7 cellular contexts compared by ENCODE assay signal in the genomic region with DNA sequence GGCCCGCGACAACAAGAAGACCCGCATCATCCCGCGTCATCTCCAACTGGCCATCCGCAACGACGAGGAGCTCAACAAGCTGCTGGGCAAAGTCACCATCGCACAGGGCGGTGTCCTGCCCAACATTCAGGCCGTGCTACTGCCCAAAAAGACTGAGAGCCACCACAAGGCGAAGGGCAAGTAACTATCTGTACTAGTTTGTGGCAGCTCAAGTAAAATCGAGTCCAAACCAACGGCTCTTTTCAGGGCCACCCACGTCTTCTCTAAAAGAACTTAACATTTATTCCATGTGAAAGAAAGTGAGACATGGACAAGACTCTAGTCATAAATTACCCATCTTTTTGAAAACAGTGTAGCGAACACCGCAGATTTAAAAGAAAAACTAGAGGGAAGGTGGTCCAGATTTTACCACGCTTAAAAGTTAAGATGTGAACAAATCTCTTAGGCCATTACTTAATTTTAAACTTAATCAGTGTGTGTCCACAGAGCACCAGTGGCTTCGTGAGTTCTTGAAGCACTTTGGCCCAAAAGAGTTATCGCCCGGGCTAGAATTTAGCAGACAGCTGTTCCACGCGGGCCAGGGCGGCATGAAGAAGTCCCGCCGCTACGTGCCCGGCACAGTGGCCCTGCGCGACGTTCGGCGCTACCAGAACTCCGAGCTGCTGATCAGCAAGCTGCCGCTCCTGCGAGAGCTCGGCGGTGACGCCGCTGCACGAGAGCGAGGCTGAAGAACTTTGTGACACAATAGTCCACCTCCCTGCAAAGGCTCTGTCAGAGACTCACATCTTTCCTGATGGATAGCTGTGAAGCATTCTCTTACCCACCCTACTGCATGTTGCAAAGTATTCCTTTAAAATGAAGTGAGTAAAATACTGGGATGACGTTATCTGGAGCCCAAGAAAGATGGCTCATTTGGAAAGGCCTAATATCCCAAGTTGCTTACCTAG.
DNase-seq lines count a peak whose midpoint lies in the region; ATAC-seq lines count a peak whose summit lies in the region.

No MANE protein-coding gene starts in this region.

- peak overlapping the region; percentile 85 for H3K4me3 ChIP-seq in rectal smooth muscle tissue (ENCODE audit: low read length)

- ATAC-seq in GM18498 (IDR thresholded peaks at IDR 0.05; ENCODE audit: unreplicated experiment) = peak; percentile 33
- peak; percentile 26 for ATAC-seq in Right ventricle myocardium superior (ENCODE audit: poor library complexity)
- ATAC-seq in HG02981 (IDR thresholded peaks at IDR 0.05; ENCODE audit: unreplicated experiment) = no peak

- peak in 69 of 76 experiments; percentile 58 to 94 (median 81) for DNase-seq in HUDEP-2 (lab: John Stamatoyannopoulos, UW; ENCODE audit: unreplicated experiment in 76 of 76)
- DNase-seq in SHP77 treated with DMSO at 0.1 percent for 48 hours (lab: John Stamatoyannopoulos, UW) = peak; percentile 51
- DNase-seq in activated gamma-delta T cell treated with anti-CD3 and anti-CD28 coated beads, Interleukin-2, amount 50 U/mL, for 16 hours (ENCODE audit: low read depth) = peak; percentile 49
- peak; percentile 77 for DNase-seq in Right ventricle myocardium superior

- H3K4me1 ChIP-seq in rectal smooth muscle tissue (ENCODE audit: control insufficient read depth, insufficient read depth, low read length) = peaks cover 4% of the 10 kb centered on the region

- H3K27me3 ChIP-seq in rectal smooth muscle tissue (ENCODE audit: control insufficient read depth, insufficient read depth, low read length) = no peaks in the 10 kb centered on the region

- peak overlapping the region; percentile 63 for H3K9ac ChIP-seq in rectal smooth muscle tissue (ENCODE audit: low read length)

- H3K36me3 ChIP-seq in rectal smooth muscle tissue (ENCODE audit: control insufficient read depth, insufficient read depth, low read length) = no peaks in the 10 kb centered on the region

- H3K27ac ChIP-seq in rectal smooth muscle tissue (ENCODE audit: low read depth, low read length) = peak overlapping the region; percentile 77

- intact Hi-C loops in Right ventricle myocardium superior (cut with DNase I) = no loop called here
